ENCODE assay signal across 1 cellular context in the genomic region with DNA sequence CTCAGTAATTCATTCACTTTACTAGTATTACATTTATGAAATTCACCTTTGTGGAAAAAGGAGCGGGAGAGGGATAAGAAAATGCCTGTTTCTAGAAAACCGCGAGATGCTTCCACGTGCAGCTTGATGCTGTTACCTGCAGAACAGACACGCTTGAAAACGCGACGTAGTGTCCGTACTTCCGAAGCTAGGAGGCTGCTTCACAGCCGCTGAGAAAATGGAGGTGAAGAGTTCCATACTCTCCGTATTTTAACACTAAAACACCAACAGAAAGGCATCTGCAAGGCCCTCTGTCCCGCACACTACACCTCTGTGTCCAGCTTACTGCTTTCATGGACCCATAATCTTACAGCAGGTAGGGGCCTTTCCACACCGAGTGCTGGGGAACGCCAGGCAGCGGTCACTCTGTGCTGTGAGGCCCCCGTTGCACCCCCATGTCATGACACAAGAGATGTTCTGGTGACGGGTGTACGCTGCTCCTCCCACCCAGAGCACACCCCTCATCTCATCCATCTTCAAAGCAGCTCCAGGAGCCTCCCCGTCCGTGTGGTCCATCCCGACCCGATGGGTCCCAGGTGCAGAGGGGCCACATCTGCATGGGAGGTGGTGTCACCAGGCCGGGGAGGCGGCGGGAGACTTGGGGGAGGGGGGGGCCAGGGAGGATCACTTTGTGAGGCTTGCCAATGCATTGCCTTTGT.
TF ChIP-seq lines count a peak whose summit lies in the region.

No MANE protein-coding gene starts in this region.

TF ChIP-seq in HepG2, 621 proteins besides CTCF, POLR2A, EP300 and RAD21 (continued from another document):
- TF ChIP-seq, protein P1, sequence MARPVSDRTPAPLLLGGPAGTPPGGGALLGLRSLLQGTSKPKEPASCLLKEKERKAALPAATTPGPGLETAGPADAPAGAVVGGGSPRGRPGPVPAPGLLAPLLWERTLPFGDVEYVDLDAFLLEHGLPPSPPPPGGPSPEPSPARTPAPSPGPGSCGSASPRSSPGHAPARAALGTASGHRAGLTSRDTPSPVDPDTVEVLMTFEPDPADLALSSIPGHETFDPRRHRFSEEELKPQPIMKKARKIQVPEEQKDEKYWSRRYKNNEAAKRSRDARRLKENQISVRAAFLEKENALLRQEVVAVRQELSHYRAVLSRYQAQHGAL (CRISPR knock-in tag; IDR thresholded peaks at IDR 0.05; ENCODE audit: not compliant biosample characterization) = no peak
- TF ChIP-seq NFIC (IDR thresholded peaks at IDR 0.05; ENCODE audit: low read length) (no peak), HNF4A (CRISPR knock-in tag; IDR thresholded peaks at IDR 0.05) (no peak), RBM22 (optimal IDR thresholded peaks at IDR 0.05; ENCODE audit: low read length) (peak; percentile 89), ESRRA (CRISPR knock-in tag; IDR thresholded peaks at IDR 0.05; ENCODE audit: low read depth) (no peak)
